Comparison of ENCODE assay signal across 9 cellular contexts in the genomic region with DNA sequence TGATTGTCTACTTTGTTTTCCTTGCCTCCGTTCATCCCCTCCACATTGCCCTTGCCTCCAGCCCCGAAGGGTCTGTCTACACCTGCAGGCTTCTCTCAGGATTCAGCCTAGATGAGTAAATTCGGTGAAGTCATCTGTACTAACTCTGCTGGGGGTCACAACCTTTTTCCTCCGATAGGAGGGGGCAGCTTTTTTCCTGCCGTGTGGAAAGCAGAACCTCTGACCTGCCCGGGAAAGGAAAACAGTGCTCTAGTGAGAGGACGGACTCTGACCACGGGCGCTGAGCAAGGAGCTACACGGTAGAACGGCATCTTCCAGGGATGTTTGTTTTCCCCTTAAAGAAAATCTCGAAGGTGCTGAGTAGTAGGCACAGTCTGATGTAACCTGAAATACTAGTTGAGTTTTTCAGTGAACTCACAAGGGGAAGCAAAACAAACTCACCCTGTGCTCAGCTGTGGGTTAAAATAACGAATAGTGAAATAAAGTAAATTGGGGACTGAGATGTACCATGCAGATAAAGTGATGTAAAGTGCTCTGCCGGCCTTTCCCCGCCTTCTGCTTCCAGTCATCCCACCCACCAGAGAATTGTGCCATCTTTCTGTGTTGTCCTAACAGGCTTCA.
A peak's percentile ranks its signal among the peaks of the same experiment; 100 is the strongest.
DNase-seq lines count a peak whose midpoint lies in the region; ATAC-seq and TF ChIP-seq lines count a peak whose summit lies in the region.
"Had no signal": no experiment of that assay in that cellular context is flagged by ENCODE, and none has a peak within 500 bp of the region (broad histone marks: within the 10 kb centered on the region; RNA-seq: fewer than 3 reads in every experiment).

No MANE protein-coding gene starts in this region.

- no peaks in the 10 kb centered on the region for H3K9me2 ChIP-seq in PC-3 (replicated peaks; ENCODE audit: low read length)

- H3K36me3 ChIP-seq in BJ (ENCODE audit: control insufficient read depth, insufficient read depth, low read length): peaks cover 3% of the 10 kb centered on the region
- H3K36me3 ChIP-seq in PC-3 (ENCODE audit: low read depth, low read length): peaks cover 4% of the 10 kb centered on the region
- H3K36me3 ChIP-seq in esophagus muscularis mucosa: peaks cover 0 to 23% (median 5%) of the 10 kb centered on the region in 4 donors
- H3K36me3 ChIP-seq in trophoblast cell (ENCODE audit: control insufficient read depth in 1 of 2, insufficient read depth in 2 of 2, low read length in 2 of 2): peaks cover 11 to 14% of the 10 kb centered on the region in 2 experiments

- no peaks in the 10 kb centered on the region for H3F3A ChIP-seq in PC-3 (ENCODE audit: low read length, unreplicated experiment)

- no TSS peak for BruUV-seq in PC-3 (replicated peaks; lab: Mats Ljungman, UMichigan)

- H2BK120ac ChIP-seq in trophoblast cell (ENCODE audit: insufficient read depth, low read length, poor library complexity): no peak overlapping the region

- POLR2A ChIA-PET in BJ (lab: Charles Lee): interaction anchor here (0.8 to 1.1 kb wide), 4 partner anchors 9 to 95 kb away, joined by 3 to 6 read pairs (median 4); no protein-coding TSS in a partner anchor
- POLR2A ChIA-PET in PC-3 (lab: Charles Lee; ENCODE audit: unreplicated experiment): no interaction called here

- peak overlapping the region; percentile 87 for H3K4me2 ChIP-seq in PC-3 (ENCODE audit: low read length)
- peak overlapping the region; percentile 21 for H3K4me2 ChIP-seq in trophoblast cell (ENCODE audit: low read length)

- H3K27ac ChIP-seq in PC-3 (ENCODE audit: low read length) (peak overlapping the region; percentile 5; the same call in 1 of the 2 replicates), esophagus muscularis mucosa (replicated peaks in 1 of 4) (peak overlapping the region; percentile 98 to 100 (median 98)), trophoblast cell (ENCODE audit: low read depth, low read length) (no peak overlapping the region)

- no peak overlapping the region for H3K14ac ChIP-seq in trophoblast cell (ENCODE audit: low read length)

- TF ChIP-seq CTCF in BJ (IDR thresholded peaks at IDR 0.05; ENCODE audit: insufficient read depth, low read depth, low read length) (no peak), PC-3 (conservative IDR thresholded peaks at IDR 0.05; ENCODE audit: low read depth, low read length) (no peak), esophagus muscularis mucosa (IDR thresholded peaks at IDR 0.05) (no peak)

- H3K4me1 ChIP-seq in PC-3 (ENCODE audit: insufficient read depth, low read length): peaks cover 29% of the 10 kb centered on the region
- peaks cover 13 to 65% (median 59%) of the 10 kb centered on the region in 4 donors for H3K4me1 ChIP-seq in esophagus muscularis mucosa
- no peaks in the 10 kb centered on the region for H3K4me1 ChIP-seq in trophoblast cell (ENCODE audit: control insufficient read depth in 1 of 2, insufficient read depth in 2 of 2, low read length in 2 of 2)

- CTCF ChIA-PET in BJ (lab: Yijun Ruan, JAX): interaction anchor here (0.6 to 2.5 kb wide), 10 partner anchors 17 to 333 kb away, joined by 3 to 16 read pairs (median 4); no protein-coding TSS in a partner anchor
- CTCF ChIA-PET in PC-3 (lab: Charles Lee): no interaction called here

- no peak overlapping the region for H4K8ac ChIP-seq in trophoblast cell (ENCODE audit: low read depth, low read length)

- no peaks in the 10 kb centered on the region for H3K27me3 ChIP-seq in BJ (ENCODE audit: control insufficient read depth, insufficient read depth, low read length)
- no peaks in the 10 kb centered on the region for H3K27me3 ChIP-seq in PC-3 (ENCODE audit: low read length)
- no peaks in the 10 kb centered on the region for H3K27me3 ChIP-seq in esophagus muscularis mucosa
- peaks cover 5% of the 10 kb centered on the region for H3K27me3 ChIP-seq in trophoblast cell (ENCODE audit: insufficient read depth, low read length)

- H4K12ac ChIP-seq in trophoblast cell (ENCODE audit: low read depth, low read length): no peak overlapping the region

- no peak overlapping the region for H3K23ac ChIP-seq in trophoblast cell (ENCODE audit: low read length)

- no peak for DNase-seq in BJ (ENCODE audit: low read depth)
- DNase-seq in PC-3: peak; percentile 29
- DNase-seq in esophagus muscularis mucosa (ENCODE audit: extremely low spot score): no peak
- DNase-seq in trophoblast cell: no peak
- DNase-seq in putamen (ENCODE audit: low spot score): no peak
- DNase-seq: GDM1 had no signal

- H3K4me3 ChIP-seq in BJ (ENCODE audit: low read depth, low read length) (peak overlapping the region; percentile 87), PC-3 (ENCODE audit: low read length) (peak overlapping the region; percentile 87; the same call in 1 of the 2 replicates), esophagus muscularis mucosa (peak overlapping the region; percentile 74 to 93 (median 90)), trophoblast cell (ENCODE audit: low read depth, low read length) (no peak overlapping the region)

- H2AFZ ChIP-seq in PC-3 (ENCODE audit: low read length) (no peak overlapping the region), trophoblast cell (ENCODE audit: insufficient read depth, low read length, poor library complexity) (no peak overlapping the region)

- no peak for TF ChIP-seq POLR2A in esophagus muscularis mucosa (IDR thresholded peaks at IDR 0.05; ENCODE audit: low read depth)

- no peaks in the 10 kb centered on the region for H4K20me1 ChIP-seq in PC-3 (ENCODE audit: low read length)

- intact Hi-C loops in PC-3 (cut with micrococcal nuclease): loop anchor here (5.0 kb wide), 2 partner anchors 39 to 109 kb away; no protein-coding TSS in a partner anchor
- intact Hi-C loops in esophagus muscularis mucosa (cut with DNase I): loop anchor here (5.0 kb wide), 3 partner anchors 49 to 226 kb away; no protein-coding TSS in a partner anchor

- no peak overlapping the region for H2BK12ac ChIP-seq in trophoblast cell (ENCODE audit: low read length)

- no peak for ATAC-seq in PC-3
- ATAC-seq in activated CD4-positive, CD25-positive, alpha-beta regulatory T cell treated with anti-CD3 and anti-CD28 coated beads, Interleukin-2, amount 50 U/mL, for 24 hours: no peak
- no peak for ATAC-seq in HG03521 (IDR thresholded peaks at IDR 0.05; ENCODE audit: unreplicated experiment)
- ATAC-seq in GM21423 (IDR thresholded peaks at IDR 0.05; ENCODE audit: unreplicated experiment): no peak

- TF ChIP-seq EP300 in esophagus muscularis mucosa (IDR thresholded peaks at IDR 0.05): no peak

- WGBS in esophagus muscularis mucosa: 28% methylated on average over 15 of the region's 15 CpGs
- WGBS in trophoblast cell (ENCODE audit: extremely low coverage, insufficient coverage, insufficient read length): no CpG with 5 or more reads among the region's 15 CpGs

- peaks cover 12% of the 10 kb centered on the region for H3K79me1 ChIP-seq in trophoblast cell (ENCODE audit: low read length)

- no peak overlapping the region for H3K18ac ChIP-seq in trophoblast cell (ENCODE audit: low read length)

- no peak overlapping the region for H2AK5ac ChIP-seq in trophoblast cell (ENCODE audit: low read length)

- peak overlapping the region; percentile 5 for H2BK5ac ChIP-seq in trophoblast cell (ENCODE audit: low read depth, low read length, poor library complexity)

- no peak overlapping the region for H3K4ac ChIP-seq in trophoblast cell (ENCODE audit: low read depth, low read length)

- H3K79me2 ChIP-seq in PC-3 (ENCODE audit: low read length) (peaks cover 72% of the 10 kb centered on the region), trophoblast cell (ENCODE audit: control insufficient read depth, insufficient read depth, low read length, poor library complexity) (peaks cover 11% of the 10 kb centered on the region)

- no peak overlapping the region for H4K91ac ChIP-seq in trophoblast cell (ENCODE audit: low read depth, low read length)

- H3K9me3 ChIP-seq in PC-3 (ENCODE audit: low read length) (no peaks in the 10 kb centered on the region), esophagus muscularis mucosa (no peaks in the 10 kb centered on the region), trophoblast cell (ENCODE audit: insufficient read depth, low read depth, low read length) (no peaks in the 10 kb centered on the region)

- H3K9ac ChIP-seq in PC-3 (ENCODE audit: low read length) (0 out of 2 replicates have a peak overlapping the region, but pooled peaks have one; percentile 1), trophoblast cell (ENCODE audit: low read length) (no peak overlapping the region)
